2 cellular contexts compared by ENCODE assay signal in the genomic region with DNA sequence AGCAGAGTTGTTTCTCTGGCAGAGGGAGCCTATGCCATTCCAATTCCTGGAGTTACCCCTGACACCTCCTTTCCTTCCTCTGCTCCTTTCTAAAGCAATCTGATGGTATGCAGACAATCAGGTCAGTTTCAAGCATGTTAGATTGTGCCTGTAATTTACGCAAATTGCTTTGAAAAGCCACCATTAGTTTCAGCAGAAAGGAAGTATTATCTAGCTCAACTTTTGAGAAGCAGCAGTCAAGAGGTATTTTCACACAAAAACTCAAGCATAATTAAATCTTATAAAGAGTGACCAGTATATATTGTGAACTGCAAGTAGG.
TF ChIP-seq lines count a peak whose summit lies in the region.

No MANE protein-coding gene starts in this region.

TF ChIP-seq in HCT116, 20 proteins besides CTCF, POLR2A, EP300 and RAD21:
- TF ChIP-seq EGR1 (IDR thresholded peaks at IDR 0.05; ENCODE audit: low read depth) (no peak), ELF1 (IDR thresholded peaks at IDR 0.05; ENCODE audit: borderline replicate concordance, low read depth) (no peak), ATF3 (IDR thresholded peaks at IDR 0.05) (no peak)
- TF ChIP-seq, protein P1, sequence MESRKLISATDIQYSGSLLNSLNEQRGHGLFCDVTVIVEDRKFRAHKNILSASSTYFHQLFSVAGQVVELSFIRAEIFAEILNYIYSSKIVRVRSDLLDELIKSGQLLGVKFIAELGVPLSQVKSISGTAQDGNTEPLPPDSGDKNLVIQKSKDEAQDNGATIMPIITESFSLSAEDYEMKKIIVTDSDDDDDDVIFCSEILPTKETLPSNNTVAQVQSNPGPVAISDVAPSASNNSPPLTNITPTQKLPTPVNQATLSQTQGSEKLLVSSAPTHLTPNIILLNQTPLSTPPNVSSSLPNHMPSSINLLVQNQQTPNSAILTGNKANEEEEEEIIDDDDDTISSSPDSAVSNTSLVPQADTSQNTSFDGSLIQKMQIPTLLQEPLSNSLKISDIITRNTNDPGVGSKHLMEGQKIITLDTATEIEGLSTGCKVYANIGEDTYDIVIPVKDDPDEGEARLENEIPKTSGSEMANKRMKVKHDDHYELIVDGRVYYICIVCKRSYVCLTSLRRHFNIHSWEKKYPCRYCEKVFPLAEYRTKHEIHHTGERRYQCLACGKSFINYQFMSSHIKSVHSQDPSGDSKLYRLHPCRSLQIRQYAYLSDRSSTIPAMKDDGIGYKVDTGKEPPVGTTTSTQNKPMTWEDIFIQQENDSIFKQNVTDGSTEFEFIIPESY (IDR thresholded peaks at IDR 0.05; ENCODE audit: extremely low read depth, insufficient replicate concordance, low read length), result no peak

TF ChIP-seq in HepG2, 621 proteins besides CTCF, POLR2A, EP300 and RAD21:
- TF ChIP-seq ZFP36L1 (CRISPR knock-in tag; IDR thresholded peaks at IDR 0.05), result 0 out of 2 replicates have a peak, but pooled peaks have one; percentile 9
- TF ChIP-seq ZNF816 (CRISPR knock-in tag; IDR thresholded peaks at IDR 0.05; ENCODE audit: borderline replicate concordance), result no peak
- TF ChIP-seq, protein P2, sequence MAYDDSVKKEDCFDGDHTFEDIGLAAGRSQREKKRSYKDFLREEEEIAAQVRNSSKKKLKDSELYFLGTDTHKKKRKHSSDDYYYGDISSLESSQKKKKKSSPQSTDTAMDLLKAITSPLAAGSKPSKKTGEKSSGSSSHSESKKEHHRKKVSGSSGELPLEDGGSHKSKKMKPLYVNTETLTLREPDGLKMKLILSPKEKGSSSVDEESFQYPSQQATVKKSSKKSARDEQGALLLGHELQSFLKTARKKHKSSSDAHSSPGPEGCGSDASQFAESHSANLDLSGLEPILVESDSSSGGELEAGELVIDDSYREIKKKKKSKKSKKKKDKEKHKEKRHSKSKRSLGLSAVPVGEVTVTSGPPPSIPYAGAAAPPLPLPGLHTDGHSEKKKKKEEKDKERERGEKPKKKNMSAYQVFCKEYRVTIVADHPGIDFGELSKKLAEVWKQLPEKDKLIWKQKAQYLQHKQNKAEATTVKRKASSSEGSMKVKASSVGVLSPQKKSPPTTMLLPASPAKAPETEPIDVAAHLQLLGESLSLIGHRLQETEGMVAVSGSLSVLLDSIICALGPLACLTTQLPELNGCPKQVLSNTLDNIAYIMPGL (CRISPR knock-in tag; IDR thresholded peaks at IDR 0.05; ENCODE audit: borderline replicate concordance in 1 of 2, low read depth in 1 of 2), result 0 out of 4 replicates have a peak, but pooled peaks have one; percentile 11 to 29
- 0 out of 2 replicates have a peak, but pooled peaks have one; percentile 19 for TF ChIP-seq NFIC (IDR thresholded peaks at IDR 0.05; ENCODE audit: low read length)
- TF ChIP-seq TFDP1 (CRISPR knock-in tag; IDR thresholded peaks at IDR 0.05; ENCODE audit: borderline replicate concordance), result no peak
- TF ChIP-seq HDAC6 (IDR thresholded peaks at IDR 0.05; ENCODE audit: low read depth, low read length), result peak; percentile 54; the same call in 1 of the 2 replicates
- TF ChIP-seq KAT8 (CRISPR knock-in tag; IDR thresholded peaks at IDR 0.05), result peak; percentile 9; the same call in 1 of the 2 replicates
- TF ChIP-seq POLR2AphosphoS5 (IDR thresholded peaks at IDR 0.05; ENCODE audit: low read depth, low read length), result peak; percentile 11
- TF ChIP-seq THAP11 (CRISPR knock-in tag; IDR thresholded peaks at IDR 0.05), result 0 out of 2 replicates have a peak, but pooled peaks have one; percentile 6
- TF ChIP-seq, protein P3, sequence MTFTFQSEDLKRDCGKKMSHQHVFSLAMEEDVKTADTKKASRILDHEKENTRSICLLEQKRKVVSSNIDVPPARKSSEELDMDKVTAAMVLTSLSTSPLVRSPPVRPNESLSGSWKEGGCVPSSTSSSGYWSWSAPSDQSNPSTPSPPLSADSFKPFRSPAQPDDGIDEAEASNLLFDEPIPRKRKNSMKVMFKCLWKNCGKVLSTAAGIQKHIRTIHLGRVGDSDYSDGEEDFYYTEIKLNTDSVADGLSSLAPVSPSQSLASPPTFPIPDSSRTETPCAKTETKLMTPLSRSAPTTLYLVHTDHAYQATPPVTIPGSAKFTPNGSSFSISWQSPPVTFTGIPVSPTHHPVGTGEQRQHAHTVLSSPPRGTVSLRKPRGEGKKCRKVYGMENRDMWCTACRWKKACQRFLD (CRISPR knock-in tag; IDR thresholded peaks at IDR 0.05; ENCODE audit: borderline replicate concordance), result no peak
- no peak for TF ChIP-seq U2AF2 (IDR thresholded peaks at IDR 0.05; ENCODE audit: low read depth, low read length)
- TF ChIP-seq REST (IDR thresholded peaks at IDR 0.05; ENCODE audit: borderline replicate concordance in 1 of 2, low read depth in 1 of 2, low read length in 2 of 2), result 0 out of 4 replicates have a peak, but pooled peaks of 1 of the 2 experiments have one; percentile 1
- peak; percentile 37; the same call in 1 of the 2 replicates for TF ChIP-seq POLR2G (IDR thresholded peaks at IDR 0.05; ENCODE audit: low read depth, low read length)
- no peak for TF ChIP-seq LRRFIP1 (CRISPR knock-in tag; conservative IDR thresholded peaks at IDR 0.05)
- peak; percentile 14; the same call in 1 of the 2 replicates for TF ChIP-seq CREM (IDR thresholded peaks at IDR 0.05)
- TF ChIP-seq CREM (CRISPR knock-in tag; IDR thresholded peaks at IDR 0.05), result no peak
- peak; percentile 10 for TF ChIP-seq RBM22 (optimal IDR thresholded peaks at IDR 0.05; ENCODE audit: low read length)
- TF ChIP-seq, protein P4, sequence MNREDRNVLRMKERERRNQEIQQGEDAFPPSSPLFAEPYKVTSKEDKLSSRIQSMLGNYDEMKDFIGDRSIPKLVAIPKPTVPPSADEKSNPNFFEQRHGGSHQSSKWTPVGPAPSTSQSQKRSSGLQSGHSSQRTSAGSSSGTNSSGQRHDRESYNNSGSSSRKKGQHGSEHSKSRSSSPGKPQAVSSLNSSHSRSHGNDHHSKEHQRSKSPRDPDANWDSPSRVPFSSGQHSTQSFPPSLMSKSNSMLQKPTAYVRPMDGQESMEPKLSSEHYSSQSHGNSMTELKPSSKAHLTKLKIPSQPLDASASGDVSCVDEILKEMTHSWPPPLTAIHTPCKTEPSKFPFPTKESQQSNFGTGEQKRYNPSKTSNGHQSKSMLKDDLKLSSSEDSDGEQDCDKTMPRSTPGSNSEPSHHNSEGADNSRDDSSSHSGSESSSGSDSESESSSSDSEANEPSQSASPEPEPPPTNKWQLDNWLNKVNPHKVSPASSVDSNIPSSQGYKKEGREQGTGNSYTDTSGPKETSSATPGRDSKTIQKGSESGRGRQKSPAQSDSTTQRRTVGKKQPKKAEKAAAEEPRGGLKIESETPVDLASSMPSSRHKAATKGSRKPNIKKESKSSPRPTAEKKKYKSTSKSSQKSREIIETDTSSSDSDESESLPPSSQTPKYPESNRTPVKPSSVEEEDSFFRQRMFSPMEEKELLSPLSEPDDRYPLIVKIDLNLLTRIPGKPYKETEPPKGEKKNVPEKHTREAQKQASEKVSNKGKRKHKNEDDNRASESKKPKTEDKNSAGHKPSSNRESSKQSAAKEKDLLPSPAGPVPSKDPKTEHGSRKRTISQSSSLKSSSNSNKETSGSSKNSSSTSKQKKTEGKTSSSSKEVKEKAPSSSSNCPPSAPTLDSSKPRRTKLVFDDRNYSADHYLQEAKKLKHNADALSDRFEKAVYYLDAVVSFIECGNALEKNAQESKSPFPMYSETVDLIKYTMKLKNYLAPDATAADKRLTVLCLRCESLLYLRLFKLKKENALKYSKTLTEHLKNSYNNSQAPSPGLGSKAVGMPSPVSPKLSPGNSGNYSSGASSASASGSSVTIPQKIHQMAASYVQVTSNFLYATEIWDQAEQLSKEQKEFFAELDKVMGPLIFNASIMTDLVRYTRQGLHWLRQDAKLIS (CRISPR knock-in tag; IDR thresholded peaks at IDR 0.05), result peak; percentile 82
- TF ChIP-seq FOSL1 (CRISPR knock-in tag; IDR thresholded peaks at IDR 0.05; ENCODE audit: borderline replicate concordance), result no peak
- TF ChIP-seq SIN3A (IDR thresholded peaks at IDR 0.05; ENCODE audit: borderline replicate concordance, low read depth, low read length), result 0 out of 2 replicates have a peak, but pooled peaks have one; percentile 38
TF ChIP-seq in HepG2: peak in this region for 13.
